Comparison of ENCODE assay signal across 21 cellular contexts in the genomic region with DNA sequence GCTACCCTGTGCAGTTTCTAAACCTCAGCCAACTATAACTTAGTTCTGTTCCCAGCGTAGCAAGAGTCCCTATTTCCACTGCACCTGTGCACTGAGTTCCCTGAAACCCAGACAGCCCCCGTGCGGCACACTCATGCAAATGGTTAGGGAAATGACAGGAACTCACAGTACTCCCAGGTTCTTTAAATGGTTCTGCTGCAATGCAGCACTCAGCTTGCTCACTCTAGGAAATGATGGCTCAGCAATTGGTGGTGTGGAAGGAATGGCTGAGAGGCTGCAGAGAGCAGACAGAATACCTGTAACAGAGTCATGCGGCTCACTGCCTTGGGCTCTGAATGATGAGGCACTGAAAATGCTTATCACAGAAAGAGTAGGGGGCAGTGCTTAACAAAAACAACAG.
DNase-seq lines count a peak whose midpoint lies in the region; ATAC-seq and TF ChIP-seq lines count a peak whose summit lies in the region.
"Had no signal": no experiment of that assay in that cellular context is flagged by ENCODE, and none has a peak within 500 bp of the region (broad histone marks: within the 10 kb centered on the region; RNA-seq: fewer than 3 reads in every experiment).

No MANE protein-coding gene starts in this region.

- no peaks in the 10 kb centered on the region for H3K4me1 ChIP-seq in colonic mucosa
- H3K4me1 ChIP-seq: tibial artery had no signal

- H3K9me3 Mint-ChIP-seq in nephron progenitor cell: peaks cover 13% of the 10 kb centered on the region
- H3K9me3 Mint-ChIP-seq in CD4-positive, alpha-beta T cell: peaks cover 12% of the 10 kb centered on the region

- H3K4me3 ChIP-seq in astrocyte of the spinal cord (ENCODE audit: low read depth, low read length) (no peak overlapping the region), colonic mucosa (no peak overlapping the region)
- H3K4me3 ChIP-seq: tibial artery had no signal

- no peaks in the 10 kb centered on the region for H3K9me3 ChIP-seq in CD4-positive, alpha-beta T cell (ENCODE audit: control insufficient read depth, low read length)
- H3K9me3 ChIP-seq in colonic mucosa: no peaks in the 10 kb centered on the region
- H3K9me3 ChIP-seq: tibial artery had no signal

- H3K27me3 ChIP-seq in CD4-positive, alpha-beta T cell (ENCODE audit: control insufficient read depth, insufficient read depth, low read length): no peaks in the 10 kb centered on the region
- no peaks in the 10 kb centered on the region for H3K27me3 ChIP-seq in colonic mucosa
- H3K27me3 ChIP-seq: tibial artery had no signal

- no peak overlapping the region for H3K4me3 Mint-ChIP-seq in nephron progenitor cell
- H3K4me3 Mint-ChIP-seq in CD4-positive, alpha-beta T cell: no peak overlapping the region
- H3K4me3 Mint-ChIP-seq: naive thymus-derived CD8-positive, alpha-beta T cell had no signal

- no peak overlapping the region for H3K9ac ChIP-seq in colonic mucosa (ENCODE audit: low read depth in 2 of 2, low read length in 2 of 2)

- peak overlapping the region; percentile 67 for H3K27ac Mint-ChIP-seq in nephron progenitor cell
- H3K27ac Mint-ChIP-seq in CD4-positive, alpha-beta T cell: no peak overlapping the region
- H3K27ac Mint-ChIP-seq: naive thymus-derived CD8-positive, alpha-beta T cell had no signal

- POLR2A ChIA-PET in CD4-positive, alpha-beta T cell (lab: Charles Lee): no interaction called here

- H3K27me3 Mint-ChIP-seq in nephron progenitor cell (ENCODE audit: low read depth, poor library complexity): peaks cover 8% of the 10 kb centered on the region
- H3K27me3 Mint-ChIP-seq in CD4-positive, alpha-beta T cell: no peaks in the 10 kb centered on the region

- in situ Hi-C loops in astrocyte of the spinal cord (cut with HindIII; ENCODE audit: low sequenced_read_pairs): no loop called here

- TF ChIP-seq CTCF in astrocyte of the spinal cord (IDR thresholded peaks at IDR 0.05; ENCODE audit: low read depth, low read length) (no peak), nephron progenitor cell (IDR thresholded peaks at IDR 0.05) (no peak), colonic mucosa (IDR thresholded peaks at IDR 0.05) (no peak)
- TF ChIP-seq CTCF in CD4-positive, alpha-beta T cell (IDR thresholded peaks at IDR 0.05): no peak

- H3K36me3 Mint-ChIP-seq in nephron progenitor cell (ENCODE audit: low read depth): no peaks in the 10 kb centered on the region
- H3K36me3 Mint-ChIP-seq in CD4-positive, alpha-beta T cell (ENCODE audit: low read depth): no peaks in the 10 kb centered on the region

- ATAC-seq in HG02798 (IDR thresholded peaks at IDR 0.05; ENCODE audit: poor library complexity, unreplicated experiment) (peak; percentile 45), HG03442 (IDR thresholded peaks at IDR 0.05; ENCODE audit: unreplicated experiment) (no peak)
- ATAC-seq in CD4-positive, alpha-beta T cell (ENCODE audit: poor library complexity): no peak
- ATAC-seq: naive thymus-derived CD8-positive, alpha-beta T cell; stimulated activated naive CD8-positive, alpha-beta T cell treated with anti-CD3 and anti-CD28 coated beads, Interleukin-15, Interleukin-2, amounts not matched to agents 100 U/mL and 50 U/mL, for 24 hours had no signal

- no peaks in the 10 kb centered on the region for H3K36me3 ChIP-seq in colonic mucosa
- H3K36me3 ChIP-seq: tibial artery had no signal

- H3K27ac ChIP-seq in CD4-positive, alpha-beta T cell (ENCODE audit: low read depth, low read length): no peak overlapping the region
- H3K27ac ChIP-seq in colonic mucosa: no peak overlapping the region
- H3K27ac ChIP-seq: tibial artery, VCaP had no signal

- CTCF ChIA-PET in CD4-positive, alpha-beta T cell (lab: Charles Lee): no interaction called here

- DNase-seq in ELF-1 (ENCODE audit: low read depth, low spot score) (peak; percentile 18), astrocyte of the spinal cord (ENCODE audit: low read depth, low spot score) (peak; percentile 15), nephron progenitor cell (no peak), colonic mucosa (no peak), NCI-H446 treated with DMSO at 0.1 percent for 48 hours (lab: John Stamatoyannopoulos, UW) (no peak)
- no peak for DNase-seq in CD4-positive, alpha-beta T cell
- DNase-seq: activated CD4-positive, alpha-beta T cell treated with anti-CD3 and anti-CD28 coated beads, Interleukin-2, amount 50 U/mL, for 4 hours; activated CD8-positive, alpha-beta memory T cell treated with anti-CD3 and anti-CD28 coated beads, Interleukin-2, amount 50 U/mL, for 48 hours; activated effector memory CD4-positive, alpha-beta T cell treated with Interleukin-2 at 50 U/mL for 16 hours; foreskin fibroblast; GDM1; naive thymus-derived CD8-positive, alpha-beta T cell; NCI-H1436; NCI-H774; small intestine; stimulated activated CD4-positive, alpha-beta T cell treated with anti-CD3 and anti-CD28 coated beads, Interleukin-2, amount 100 ng/mL, for 48 hours; stimulated activated naive CD8-positive, alpha-beta T cell treated with anti-CD3 and anti-CD28 coated beads, Interleukin-15, Interleukin-2, amounts not matched to agents 100 U/mL and 50 U/mL, for 24 hours; tibial artery had no signal

- no peaks in the 10 kb centered on the region for H3K4me1 Mint-ChIP-seq in nephron progenitor cell
- no peaks in the 10 kb centered on the region for H3K4me1 Mint-ChIP-seq in CD4-positive, alpha-beta T cell (ENCODE audit: low read depth)

- intact Hi-C loops in CD4-positive, alpha-beta T cell (cut with DNase I, micrococcal nuclease): no loop called here
- intact Hi-C loops in colonic mucosa (cut with DNase I): no loop called here

Comparison
In these comparisons a context has a peak if more than half of its experiments do, and no peak if none do; other contexts are left out.
1. DNase-seq: peak in ELF-1 (single experiment) and astrocyte of the spinal cord (single experiment); none in nephron progenitor cell (single experiment), CD4-positive, alpha-beta T cell (0 of 10), colonic mucosa (single experiment) and NCI-H446 treated with DMSO at 0.1 percent for 48 hours (single experiment).